Comparison of ENCODE assay signal across 9 cellular contexts in the genomic region with DNA sequence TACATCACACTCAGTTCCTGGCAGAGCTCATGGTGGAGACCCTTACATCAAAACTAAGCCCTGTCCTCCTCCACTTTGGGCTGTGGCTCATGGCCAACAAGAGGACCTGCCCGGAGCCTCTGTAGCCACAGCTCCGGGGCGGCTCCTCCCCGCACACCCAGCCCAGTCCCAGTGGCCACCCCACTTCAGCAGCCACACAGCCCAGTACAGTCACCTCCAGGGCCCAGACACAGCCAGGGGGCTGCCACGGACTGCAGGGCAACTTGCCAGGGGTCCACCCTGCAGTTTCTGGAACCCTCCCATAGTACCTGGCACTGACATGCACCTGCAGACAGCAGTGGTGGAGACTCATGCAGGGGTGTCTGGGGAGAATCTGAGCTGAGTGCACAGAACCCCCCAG. TPM values are rescaled to one million over a fixed set of nuclear protein-coding genes. Genes with fewer than 3 reads are reported as not detected.
"Had no signal": no experiment of that assay in that cellular context is flagged by ENCODE, and none has a peak within 500 bp of the region (broad histone marks: within the 10 kb centered on the region; RNA-seq: fewer than 3 reads in every experiment).

No MANE protein-coding gene starts in this region.

- FAIRE-seq: G401.6, GM12878, GM12891, GM12892, GM18507, GM19239 had no signal

- DNase-seq: GDM1, GF-D8 had no signal

- H3K4me3 ChIP-seq: GM12878 had no signal

- ATAC-seq: GM12878 had no signal

RNA-seq across cellular contexts. Expression of a gene that starts 11.8 kb away (rescaled TPM):
- total RNA-seq: G401, GM12878 had no signal
- polyA plus RNA-seq: GM12878 had no signal
